32 cellular contexts compared by ENCODE assay signal in the genomic region with DNA sequence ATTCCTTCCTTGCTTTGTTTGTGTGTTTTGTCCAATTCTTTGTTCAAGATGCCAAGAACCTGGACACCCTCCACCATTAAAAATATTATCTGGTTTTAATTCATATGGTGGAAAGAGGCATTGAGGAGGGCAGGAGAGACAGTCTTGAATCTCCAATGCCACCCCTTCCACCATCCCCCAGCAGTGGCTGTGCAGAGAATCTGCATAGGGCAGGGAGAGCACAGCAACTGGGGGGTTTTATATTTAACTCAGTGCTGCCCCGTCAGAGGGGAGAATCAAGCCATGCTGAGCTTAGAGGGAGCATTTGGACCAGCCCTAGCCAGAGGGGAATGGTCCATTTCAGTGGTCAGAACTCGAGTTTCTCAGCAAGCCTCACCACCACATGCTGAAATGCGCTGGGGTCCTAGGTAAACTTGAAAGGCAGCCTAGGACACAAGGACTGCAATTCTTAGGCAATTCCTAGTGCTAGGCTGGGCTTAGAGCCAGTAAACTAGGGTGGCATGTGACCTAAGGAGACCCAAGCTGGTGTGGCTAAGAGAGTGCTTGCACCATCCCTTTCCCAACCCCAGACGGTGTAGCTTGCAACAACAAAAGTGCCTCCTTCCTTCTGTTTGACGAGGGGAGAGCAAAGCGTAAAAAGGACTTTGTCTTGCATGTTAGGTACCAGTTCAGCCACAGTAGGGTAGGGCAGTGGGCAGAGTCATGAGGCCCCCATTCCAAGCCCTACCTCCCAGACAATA. TPM values are rescaled to one million over a fixed set of nuclear protein-coding genes. Genes with fewer than 3 reads are reported as not detected.
DNase-seq lines count a peak whose midpoint lies in the region; ATAC-seq and TF ChIP-seq lines count a peak whose summit lies in the region.
"Had no signal": no experiment of that assay in that cellular context is flagged by ENCODE, and none has a peak within 500 bp of the region (broad histone marks: within the 10 kb centered on the region; RNA-seq: fewer than 3 reads in every experiment).

No MANE protein-coding gene starts in this region.

- no peak overlapping the region for H4K8ac ChIP-seq in trophoblast cell (ENCODE audit: low read depth, low read length)

- peaks cover 6% of the 10 kb centered on the region; the same call in 1 of the 2 replicates for H3K9me3 ChIP-seq in Loucy (ENCODE audit: insufficient read depth, low read depth, low read length)
- no peaks in the 10 kb centered on the region for H3K9me3 ChIP-seq in trophoblast cell (ENCODE audit: insufficient read depth, low read depth, low read length)

- H3K4me1 ChIP-seq in Loucy (ENCODE audit: insufficient read depth, low read length, poor library complexity, severe bottlenecking), result no peaks in the 10 kb centered on the region
- peaks cover 6 to 8% of the 10 kb centered on the region in 2 experiments for H3K4me1 ChIP-seq in trophoblast cell (ENCODE audit: control insufficient read depth in 1 of 2, insufficient read depth in 2 of 2, low read length in 2 of 2)
- H3K4me1 ChIP-seq: tibial artery had no signal

- no peak overlapping the region for H2BK12ac ChIP-seq in trophoblast cell (ENCODE audit: low read length)

- no peaks in the 10 kb centered on the region for H3K36me3 ChIP-seq in Loucy (ENCODE audit: insufficient read depth, low read length)
- H3K36me3 ChIP-seq in trophoblast cell (ENCODE audit: control insufficient read depth in 1 of 2, insufficient read depth in 2 of 2, low read length in 2 of 2), result no peaks in the 10 kb centered on the region
- H3K36me3 ChIP-seq: cardiac muscle cell, tibial artery had no signal

- no peaks in the 10 kb centered on the region for H4K20me1 ChIP-seq in Loucy (ENCODE audit: insufficient read depth, low read length, poor library complexity, severe bottlenecking)

- peak overlapping the region; percentile 0 for H3K14ac ChIP-seq in trophoblast cell (ENCODE audit: low read length)

- DNase-seq in NOMO-1 treated with dmso at 0.1 percent for 144 hours (lab: John Stamatoyannopoulos, UW; ENCODE audit: unreplicated experiment) (peak; percentile 27), fibroblast of pulmonary artery (ENCODE audit: low read depth) (peak; percentile 3), trophoblast cell (peak in 1 of 2 donors; percentile 14), dorsolateral prefrontal cortex (no peak)
- DNase-seq: activated gamma-delta T cell treated with Interleukin-2 at 50 U/mL for 16 hours; activated naive CD8-positive, alpha-beta T cell treated with anti-CD3 and anti-CD28 coated beads, Interleukin-2, amount 10 ng/mL, durations not matched to agents 7 days and 5 days; activated T-cell treated with anti-CD3 and anti-CD28 coated beads, Interleukin-2, amount 50 U/mL, for 24 hours; COR-L47; effector CD4-positive, alpha-beta T cell; hypothalamus; IMR-90; left cardiac atrium; NCI-H2029 treated with DMSO at 0.1 percent for 48 hours; NCI-H2227 treated with DMSO at 0.1 percent for 48 hours; stimulated activated CD4-positive, alpha-beta T cell treated with anti-CD3 and anti-CD28 coated beads, Interleukin-12 subunit alpha, Interleukin-12 subunit beta, amount 100 ng/mL, for 4 hours; stimulated activated CD4-positive, alpha-beta T cell treated with anti-CD3 and anti-CD28 coated beads, Interleukin-4, amount 100 ng/mL, for 1 hour; T-helper 17 cell; tibial artery had no signal

- H3K23ac ChIP-seq in trophoblast cell (ENCODE audit: low read length), result no peak overlapping the region

- H2BK120ac ChIP-seq in trophoblast cell (ENCODE audit: insufficient read depth, low read length, poor library complexity), result peak overlapping the region; percentile 58

- H3K79me2 ChIP-seq in Loucy (ENCODE audit: insufficient read depth, low read length) (no peaks in the 10 kb centered on the region), trophoblast cell (ENCODE audit: control insufficient read depth, insufficient read depth, low read length, poor library complexity) (no peaks in the 10 kb centered on the region)

- H2AFZ ChIP-seq in Loucy (ENCODE audit: low read length), result peak overlapping the region; percentile 30; the same call in 1 of the 2 replicates
- H2AFZ ChIP-seq in trophoblast cell (ENCODE audit: insufficient read depth, low read length, poor library complexity), result no peak overlapping the region

- H4K91ac ChIP-seq in trophoblast cell (ENCODE audit: low read depth, low read length), result peak overlapping the region; percentile 2

- peak overlapping the region; percentile 17 for H2BK5ac ChIP-seq in trophoblast cell (ENCODE audit: low read depth, low read length, poor library complexity)

- no peak overlapping the region for H3K4ac ChIP-seq in trophoblast cell (ENCODE audit: low read depth, low read length)

- TF ChIP-seq CTCF in Loucy (conservative IDR thresholded peaks at IDR 0.05; ENCODE audit: low read length) (no peak), fibroblast of pulmonary artery (IDR thresholded peaks at IDR 0.05; ENCODE audit: low read length, missing control alignments) (no peak), dorsolateral prefrontal cortex (IDR thresholded peaks at IDR 0.05 in 54 of 56, conservative IDR thresholded peaks at IDR 0.05 in 2 of 56; ENCODE audit: low read depth in 1 of 56, partially characterized antibody in 56 of 56) (no peak)

- H3F3A ChIP-seq in Loucy (ENCODE audit: low read depth), result no peaks in the 10 kb centered on the region

- H3K9ac ChIP-seq in Loucy (ENCODE audit: low read depth, low read length, poor library complexity, severe bottlenecking) (no peak overlapping the region), trophoblast cell (ENCODE audit: low read length) (no peak overlapping the region)

- intact Hi-C loops in dorsolateral prefrontal cortex (cut with DNase I), result no loop called here

- H3K4me2 ChIP-seq in Loucy (ENCODE audit: low read depth, low read length, poor library complexity, severe bottlenecking) (peak overlapping the region; percentile 14), trophoblast cell (ENCODE audit: low read length) (no peak overlapping the region)

- no peak overlapping the region for H2AK5ac ChIP-seq in trophoblast cell (ENCODE audit: low read length)

- H3K27me3 ChIP-seq in Loucy (ENCODE audit: insufficient read depth, low read length, poor library complexity, severe bottlenecking) (no peaks in the 10 kb centered on the region), trophoblast cell (ENCODE audit: insufficient read depth, low read length) (no peaks in the 10 kb centered on the region), dorsolateral prefrontal cortex (no peaks in the 10 kb centered on the region)
- H3K27me3 ChIP-seq: cardiac muscle cell, tibial artery had no signal

- no peak overlapping the region for H3K18ac ChIP-seq in trophoblast cell (ENCODE audit: low read length)

- H3K79me1 ChIP-seq in trophoblast cell (ENCODE audit: low read length), result peaks cover 13% of the 10 kb centered on the region

- H3K4me3 ChIP-seq in Loucy (ENCODE audit: low read length, poor library complexity, severe bottlenecking) (no peak overlapping the region), fibroblast of pulmonary artery (replicated peaks; ENCODE audit: low read depth, low read length) (no peak overlapping the region), trophoblast cell (ENCODE audit: low read depth, low read length) (no peak overlapping the region), dorsolateral prefrontal cortex (no peak overlapping the region)
- H3K4me3 ChIP-seq: cardiac muscle cell, SK-N-MC, tibial artery had no signal

- WGBS in trophoblast cell (ENCODE audit: extremely low coverage, insufficient coverage, insufficient read length), result no CpG with 5 or more reads among the region's 6 CpGs

- H3K27ac ChIP-seq in trophoblast cell (ENCODE audit: low read depth, low read length) (no peak overlapping the region), dorsolateral prefrontal cortex (no peak overlapping the region)
- H3K27ac ChIP-seq: C4-2B, cardiac muscle cell, RWPE1, SK-N-MC, tibial artery had no signal

- no peak for ATAC-seq in HG03108 (IDR thresholded peaks at IDR 0.05; ENCODE audit: unreplicated experiment)
- no peak for ATAC-seq in GM21529 (IDR thresholded peaks at IDR 0.05; ENCODE audit: unreplicated experiment)
- ATAC-seq: HCT116, sciatic nerve, T-helper 17 cell had no signal

- no peaks in the 10 kb centered on the region for H3K9me2 ChIP-seq in Loucy (replicated peaks; ENCODE audit: low read depth, low read length)

- no peak overlapping the region for H4K12ac ChIP-seq in trophoblast cell (ENCODE audit: low read depth, low read length)

RNA-seq across cellular contexts. Expression of gene CCDC158, which starts 34.2 kb away (rescaled TPM):
- polyA plus RNA-seq in trophoblast cell (2013), result not detected in 2 replicates
- 1 to 10 TPM; 1.1 to 8.1 (median 3.1) TPM for total RNA-seq in dorsolateral prefrontal cortex
- total RNA-seq: activated naive CD8-positive, alpha-beta T cell treated with anti-CD3 and anti-CD28 coated beads, Interleukin-2, amount 10 ng/mL, durations not matched to agents 7 days and 5 days; astrocyte; cardiac muscle cell; glomerular endothelial cell; IMR-90; myocyte; OCI-LY7; progenitor cell of endocrine pancreas; T-helper 17 cell had no signal
- polyA plus RNA-seq: IMR-90 had no signal

RNA-seq across cellular contexts. Expression of gene SHROOM3, which starts 48.3 kb away (rescaled TPM):
- 27.1 and 28.2 TPM in 2 replicates for polyA plus RNA-seq in trophoblast cell (2013)
- 10 to 100 TPM in 117 of 120 experiments, 1 to 10 TPM in 3; 7.6 to 38.2 (median 21.4) TPM for total RNA-seq in dorsolateral prefrontal cortex
- total RNA-seq: activated naive CD8-positive, alpha-beta T cell treated with anti-CD3 and anti-CD28 coated beads, Interleukin-2, amount 10 ng/mL, durations not matched to agents 7 days and 5 days; OCI-LY7; T-helper 17 cell had no signal

Comparison
In these comparisons a context has a peak if more than half of its experiments do, and no peak if none do; other contexts are left out.
1. DNase-seq: peak in NOMO-1 treated with dmso at 0.1 percent for 144 hours (single experiment) and fibroblast of pulmonary artery (single experiment); none in dorsolateral prefrontal cortex (0 of 10).